In genomic region chr2:227164745-227165350, GRCh38 we compare ENCODE assay signal across 8 cellular contexts. TPM values are rescaled to one million over a fixed set of nuclear protein-coding genes. Genes with fewer than 3 reads are reported as not detected.
DNase-seq lines count a peak whose midpoint lies in the region; ATAC-seq lines count a peak whose summit lies in the region.

No MANE protein-coding gene starts in this region.

- H3K4me3 ChIP-seq in GM08714 (ENCODE audit: low read length) (peak overlapping the region; percentile 71), stomach smooth muscle (ENCODE audit: low read length in 2 of 2) (peak overlapping the region; percentile 25 to 61)

- peak in 1 of 2 donors; percentile 22 for DNase-seq in activated naive CD4-positive, alpha-beta T cell treated with anti-CD3 and anti-CD28 coated beads, Interleukin-2, amount 50 U/mL, for 72 hours (ENCODE audit: low spot score in 2 of 2)
- DNase-seq in iris pigment epithelial cell (ENCODE audit: low read depth), result peak; percentile 5
- DNase-seq in G401 (ENCODE audit: low spot score), result no peak
- DNase-seq in activated effector memory CD4-positive, alpha-beta T cell treated with Interleukin-2 at 50 U/mL for 16 hours, result no peak

- H3K9me3 ChIP-seq in stomach smooth muscle (ENCODE audit: control insufficient read depth in 2 of 2, low read length in 2 of 2), result peaks cover 3 to 4% of the 10 kb centered on the region in 2 donors

- peaks cover 0 to 12% of the 10 kb centered on the region in 2 donors for H3K36me3 Mint-ChIP-seq in activated naive CD4-positive, alpha-beta T cell treated with anti-CD3 and anti-CD28 coated beads, Interleukin-2, amount 50 U/mL, for 72 hours

- peaks cover 0 to 42% of the 10 kb centered on the region in 2 donors for H3K27me3 ChIP-seq in stomach smooth muscle (ENCODE audit: control insufficient read depth in 1 of 2, insufficient read depth in 2 of 2, low read length in 2 of 2)

- peaks cover 7% of the 10 kb centered on the region for H3K4me1 ChIP-seq in stomach smooth muscle (ENCODE audit: control insufficient read depth, insufficient read depth, low read length)

- peaks cover 3 to 6% of the 10 kb centered on the region in 2 donors for H3K9me3 Mint-ChIP-seq in activated naive CD4-positive, alpha-beta T cell treated with anti-CD3 and anti-CD28 coated beads, Interleukin-2, amount 50 U/mL, for 72 hours

- peak; percentile 66 for ATAC-seq in GM19467 (IDR thresholded peaks at IDR 0.05; ENCODE audit: unreplicated experiment)
- ATAC-seq in HG03442 (IDR thresholded peaks at IDR 0.05; ENCODE audit: unreplicated experiment), result peak; percentile 71
- ATAC-seq in activated naive CD4-positive, alpha-beta T cell treated with anti-CD3 and anti-CD28 coated beads, Interleukin-2, amount 50 U/mL, for 72 hours, result peak; percentile 68 to 84

- in situ Hi-C loops in G401 (cut with HindIII; ENCODE audit: low sequenced_read_pairs), result no loop called here

- no peaks in the 10 kb centered on the region for H3K36me3 ChIP-seq in stomach smooth muscle (ENCODE audit: control insufficient read depth in 2 of 2, insufficient read depth in 2 of 2, low read length in 2 of 2)

- H3K27ac Mint-ChIP-seq in activated naive CD4-positive, alpha-beta T cell treated with anti-CD3 and anti-CD28 coated beads, Interleukin-2, amount 50 U/mL, for 72 hours, result no peak overlapping the region

- no peak overlapping the region for H3K27ac ChIP-seq in stomach smooth muscle (ENCODE audit: low read length)

- no peak overlapping the region for H3K9ac ChIP-seq in stomach smooth muscle (ENCODE audit: low read length in 2 of 2)

RNA-seq across cellular contexts. Expression of gene COL4A3, which starts 0.4 kb away (rescaled TPM):
- not detected for total RNA-seq in activated naive CD4-positive, alpha-beta T cell treated with anti-CD3 and anti-CD28 coated beads, Interleukin-2, amount 50 U/mL, for 72 hours
- total RNA-seq in G401 (2014; rRNA removed; shearing (Covaris generic)), result 3.0 TPM in 1 of 2 replicates, not detected in the other

RNA-seq across cellular contexts. Expression of gene COL4A4, which starts 0.8 kb away (rescaled TPM):
- total RNA-seq in activated naive CD4-positive, alpha-beta T cell treated with anti-CD3 and anti-CD28 coated beads, Interleukin-2, amount 50 U/mL, for 72 hours, result not detected
- 2.3 TPM in 1 of 2 replicates, not detected in the other for total RNA-seq in G401 (2014; rRNA removed; shearing (Covaris generic))
